ENCODE assay signal across 12 cellular contexts in the genomic region with DNA sequence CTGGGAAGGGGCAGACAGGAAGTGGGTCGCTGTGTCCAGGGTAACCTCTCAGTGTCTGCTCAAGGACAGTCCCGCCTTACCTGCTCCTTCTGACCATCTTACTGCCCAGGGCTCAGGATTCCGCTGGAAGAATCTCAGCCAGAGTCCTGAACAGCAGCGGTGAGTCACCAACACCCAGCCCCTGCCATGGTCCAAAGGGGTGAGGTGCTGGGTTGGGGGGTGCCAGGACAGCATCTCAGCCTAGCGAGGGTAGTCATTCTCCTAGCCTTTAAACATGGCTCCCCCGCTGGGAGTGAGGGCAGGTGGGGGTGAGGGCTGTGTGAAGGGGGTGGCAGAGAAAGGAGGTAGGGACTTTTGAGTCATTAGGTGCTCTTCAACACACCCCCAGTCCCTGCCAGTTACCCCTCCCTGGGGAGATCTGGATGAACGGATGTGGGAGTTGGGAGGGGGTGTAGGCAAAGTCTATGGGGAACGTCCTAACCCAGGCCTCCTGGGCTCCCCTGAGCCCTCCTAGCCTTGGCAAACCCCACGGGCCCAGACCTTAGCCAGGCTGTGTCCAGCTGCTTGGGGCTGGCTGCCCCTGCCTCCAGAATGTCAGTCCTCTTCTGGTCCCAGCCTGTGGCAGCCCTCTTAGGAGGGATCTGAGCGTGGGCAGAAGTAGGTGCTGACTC. TPM values are rescaled to one million over a fixed set of nuclear protein-coding genes. Genes with fewer than 3 reads are reported as not detected.
DNase-seq lines count a peak whose midpoint lies in the region; ATAC-seq, FAIRE-seq and TF ChIP-seq lines count a peak whose summit lies in the region.
"Had no signal": no experiment of that assay in that cellular context is flagged by ENCODE, and none has a peak within 500 bp of the region (broad histone marks: within the 10 kb centered on the region; RNA-seq: fewer than 3 reads in every experiment).

No MANE protein-coding gene starts in this region.

- no peaks in the 10 kb centered on the region for H3K9me3 Mint-ChIP-seq in CD8-positive, alpha-beta memory T cell
- H3K9me3 Mint-ChIP-seq in activated CD8-positive, alpha-beta memory T cell treated with anti-CD3 and anti-CD28 coated beads, Interleukin-2, amount 10 ng/mL, durations not matched to agents 7 days and 5 days (ENCODE audit: low read depth), result no peaks in the 10 kb centered on the region
- H3K9me3 Mint-ChIP-seq in activated CD4-positive, alpha-beta T cell treated with anti-CD3 and anti-CD28 coated beads, Interleukin-2, amount 10 ng/mL, durations not matched to agents 24 days and 14 days, result no peaks in the 10 kb centered on the region

- ATAC-seq in activated CD8-positive, alpha-beta memory T cell treated with anti-CD3 and anti-CD28 coated beads, Interleukin-2, amount 10 ng/mL, durations not matched to agents 7 days and 5 days, result no peak
- no peak for ATAC-seq in HG02759 (IDR thresholded peaks at IDR 0.05; ENCODE audit: unreplicated experiment)

- H3K36me3 Mint-ChIP-seq in CD8-positive, alpha-beta memory T cell, result peaks cover 0 to 34% (median 0%) of the 10 kb centered on the region in 3 donors
- no peaks in the 10 kb centered on the region for H3K36me3 Mint-ChIP-seq in activated CD8-positive, alpha-beta memory T cell treated with anti-CD3 and anti-CD28 coated beads, Interleukin-2, amount 10 ng/mL, durations not matched to agents 7 days and 5 days
- H3K36me3 Mint-ChIP-seq in activated CD4-positive, alpha-beta T cell treated with anti-CD3 and anti-CD28 coated beads, Interleukin-2, amount 10 ng/mL, durations not matched to agents 24 days and 14 days (ENCODE audit: low read depth), result peaks cover 6% of the 10 kb centered on the region

- H3K4me1 ChIP-seq in CD8-positive, alpha-beta memory T cell (ENCODE audit: insufficient read depth, low read length), result peaks cover 19% of the 10 kb centered on the region
- peaks cover 6 to 12% (median 8%) of the 10 kb centered on the region in 4 donors for H3K4me1 ChIP-seq in liver (ENCODE audit: control insufficient read depth in 4 of 4, insufficient read depth in 4 of 4, low read length in 3 of 4)
- H3K4me1 ChIP-seq in spleen, result peaks cover 22 to 85% (median 62%) of the 10 kb centered on the region in 6 donors

- peak overlapping the region; percentile 24 for H3K27ac ChIP-seq in CD8-positive, alpha-beta memory T cell (ENCODE audit: low read depth, low read length)
- H3K27ac ChIP-seq in liver (ENCODE audit: low read depth in 1 of 2, low read length in 2 of 2) (peak overlapping the region; percentile 44 to 66), spleen (peak overlapping the region; percentile 48 to 97 (median 91))

- DNase-seq in CD8-positive, alpha-beta memory T cell, result no peak
- DNase-seq in bronchial epithelial cell (ENCODE audit: low read depth), result no peak
- no peak for DNase-seq in spleen
- DNase-seq in activated CD8-positive, alpha-beta memory T cell treated with anti-CD3 and anti-CD28 coated beads, Interleukin-2, amount 10 ng/mL, durations not matched to agents 7 days and 5 days, result no peak
- DNase-seq in kidney tubule cell (ENCODE audit: low spot score), result no peak
- DNase-seq in activated CD4-positive, alpha-beta T cell treated with anti-CD3 and anti-CD28 coated beads, Interleukin-2, amount 10 ng/mL, durations not matched to agents 24 days and 14 days, result no peak
- DNase-seq: effector CD8-positive, alpha-beta T cell; NCI-H748 treated with DMSO at 0.1 percent for 48 hours; stimulated activated CD4-positive, alpha-beta T cell treated with anti-CD3 and anti-CD28 coated beads, Interleukin-15, amount 100 ng/mL, for 24 hours had no signal

- no peaks in the 10 kb centered on the region for H3K9me3 ChIP-seq in CD8-positive, alpha-beta memory T cell (ENCODE audit: low read length)
- H3K9me3 ChIP-seq in liver (ENCODE audit: control insufficient read depth in 4 of 4, low read length in 3 of 4) (no peaks in the 10 kb centered on the region), spleen (no peaks in the 10 kb centered on the region)

- FAIRE-seq in bronchial epithelial cell (lab: Jason Lieb, UNC), result peak; percentile 64
- FAIRE-seq: GM12892 had no signal

- H3K9ac ChIP-seq in liver (ENCODE audit: low read depth in 1 of 2, low read length in 2 of 2), result no peak overlapping the region

- TF ChIP-seq POLR2A in spleen (IDR thresholded peaks at IDR 0.05), result no peak

- peak overlapping the region in 5 of 8 donors; percentile 68 to 93 (median 92) for H3K27ac Mint-ChIP-seq in CD8-positive, alpha-beta memory T cell
- no peak overlapping the region for H3K27ac Mint-ChIP-seq in activated CD8-positive, alpha-beta memory T cell treated with anti-CD3 and anti-CD28 coated beads, Interleukin-2, amount 10 ng/mL, durations not matched to agents 7 days and 5 days
- no peak overlapping the region for H3K27ac Mint-ChIP-seq in activated CD4-positive, alpha-beta T cell treated with anti-CD3 and anti-CD28 coated beads, Interleukin-2, amount 10 ng/mL, durations not matched to agents 24 days and 14 days

- TF ChIP-seq CTCF in bronchial epithelial cell (IDR thresholded peaks at IDR 0.05; ENCODE audit: insufficient read depth, low read length, severe bottlenecking) (no peak), liver (IDR thresholded peaks at IDR 0.05; ENCODE audit: low read depth, low read length, missing input control) (no peak), spleen (IDR thresholded peaks at IDR 0.05 in 8 of 11, conservative IDR thresholded peaks at IDR 0.05 in 3 of 11) (no peak)

- H3K4me3 ChIP-seq in CD8-positive, alpha-beta memory T cell (ENCODE audit: low read length), result no peak overlapping the region
- H3K4me3 ChIP-seq in bronchial epithelial cell (ENCODE audit: low read depth, low read length) (no peak overlapping the region), liver (ENCODE audit: low read depth in 1 of 3, low read length in 3 of 3) (no peak overlapping the region), spleen (peak overlapping the region; percentile 4 to 93 (median 68))

- peaks cover 13 to 24% (median 15%) of the 10 kb centered on the region in 3 donors for H3K4me1 Mint-ChIP-seq in CD8-positive, alpha-beta memory T cell
- peaks cover 9% of the 10 kb centered on the region for H3K4me1 Mint-ChIP-seq in activated CD8-positive, alpha-beta memory T cell treated with anti-CD3 and anti-CD28 coated beads, Interleukin-2, amount 10 ng/mL, durations not matched to agents 7 days and 5 days
- peaks cover 13% of the 10 kb centered on the region for H3K4me1 Mint-ChIP-seq in activated CD4-positive, alpha-beta T cell treated with anti-CD3 and anti-CD28 coated beads, Interleukin-2, amount 10 ng/mL, durations not matched to agents 24 days and 14 days

- POLR2A ChIA-PET in CD8-positive, alpha-beta memory T cell (lab: Charles Lee), result interaction anchor here (1.1 to 2.5 kb wide), 2 partner anchors 14 to 42 kb away, joined by 3 to 10 read pairs; partner anchors contain the start of gene NR4A1

- H3K27me3 Mint-ChIP-seq in CD8-positive, alpha-beta memory T cell, result peaks cover 5 to 11% of the 10 kb centered on the region in 2 donors
- peaks cover 41% of the 10 kb centered on the region for H3K27me3 Mint-ChIP-seq in activated CD8-positive, alpha-beta memory T cell treated with anti-CD3 and anti-CD28 coated beads, Interleukin-2, amount 10 ng/mL, durations not matched to agents 7 days and 5 days
- peaks cover 25% of the 10 kb centered on the region for H3K27me3 Mint-ChIP-seq in activated CD4-positive, alpha-beta T cell treated with anti-CD3 and anti-CD28 coated beads, Interleukin-2, amount 10 ng/mL, durations not matched to agents 24 days and 14 days

- CTCF ChIA-PET in CD8-positive, alpha-beta memory T cell (lab: Charles Lee), result interaction anchor here (1.3 to 21.9 kb wide), 6 partner anchors 11 to 20 kb away, joined by 4 to 488 read pairs (median 8); no protein-coding TSS in a partner anchor
- CTCF ChIA-PET in activated CD8-positive, alpha-beta memory T cell treated with anti-CD3 and anti-CD28 coated beads, Interleukin-2, amount 10 ng/mL, durations not matched to agents 7 days and 5 days (lab: Charles Lee), result interaction anchor here (0.5 to 2.2 kb wide), 8 partner anchors 9 to 59 kb away, joined by 3 to 12 read pairs (median 8); no protein-coding TSS in a partner anchor

- peaks cover 6% of the 10 kb centered on the region for H3K36me3 ChIP-seq in CD8-positive, alpha-beta memory T cell (ENCODE audit: insufficient read depth, low read length)
- no peaks in the 10 kb centered on the region for H3K36me3 ChIP-seq in bronchial epithelial cell (ENCODE audit: control insufficient read depth, insufficient read depth, low read length)
- no peaks in the 10 kb centered on the region for H3K36me3 ChIP-seq in liver (ENCODE audit: control insufficient read depth in 4 of 4, insufficient read depth in 3 of 4, low read depth in 1 of 4, low read length in 3 of 4)
- peaks cover 0 to 47% (median 26%) of the 10 kb centered on the region in 6 donors for H3K36me3 ChIP-seq in spleen

- no peaks in the 10 kb centered on the region for H3K27me3 ChIP-seq in CD8-positive, alpha-beta memory T cell (ENCODE audit: insufficient read depth, low read length, poor library complexity, severe bottlenecking)
- peaks cover 28% of the 10 kb centered on the region for H3K27me3 ChIP-seq in bronchial epithelial cell (ENCODE audit: control insufficient read depth, insufficient read depth, low read length)
- peaks cover 0 to 3% (median 0%) of the 10 kb centered on the region in 4 donors for H3K27me3 ChIP-seq in liver (ENCODE audit: control insufficient read depth in 4 of 4, insufficient read depth in 4 of 4, low read length in 3 of 4)
- peaks cover 0 to 28% (median 5%) of the 10 kb centered on the region in 7 donors for H3K27me3 ChIP-seq in spleen (replicated peaks in 1 of 7)

- 86% methylated on average over 10 of the region's 10 CpGs for WGBS in liver
- 47 to 73% (median 63%) methylated on average over 10 of the region's 10 CpGs for WGBS in spleen, 5 donors

- TF ChIP-seq RAD21 in liver (IDR thresholded peaks at IDR 0.05), result no peak

- H3K4me3 Mint-ChIP-seq in CD8-positive, alpha-beta memory T cell, result peak overlapping the region in 2 of 7 donors; percentile 91 to 92
- H3K4me3 Mint-ChIP-seq in activated CD8-positive, alpha-beta memory T cell treated with anti-CD3 and anti-CD28 coated beads, Interleukin-2, amount 10 ng/mL, durations not matched to agents 7 days and 5 days, result no peak overlapping the region
- no peak overlapping the region for H3K4me3 Mint-ChIP-seq in activated CD4-positive, alpha-beta T cell treated with anti-CD3 and anti-CD28 coated beads, Interleukin-2, amount 10 ng/mL, durations not matched to agents 24 days and 14 days

- intact Hi-C loops in spleen (cut with DNase I; ENCODE audit: low total_unique reads), result no loop called here
- intact Hi-C loops in activated CD4-positive, alpha-beta T cell treated with anti-CD3 and anti-CD28 coated beads, Interleukin-2, amount 10 ng/mL, durations not matched to agents 24 days and 14 days (cut with micrococcal nuclease), result no loop called here

RNA-seq across cellular contexts. Expression of gene TAMALIN, which starts 2.5 kb away (rescaled TPM):
- total RNA-seq in CD8-positive, alpha-beta memory T cell, result 1 to 10 TPM; 7.3 to 8.4 TPM
- polyA plus RNA-seq in CD8-positive, alpha-beta memory T cell, result 1.4 TPM
- total RNA-seq in bronchial epithelial cell (under 0.01 TPM in 1 of 2 replicates, not detected in the other), liver (1 to 10 TPM; 1.9 to 9.9 TPM), spleen (100 to 1,000 TPM in 1 of 7 donors, 10 to 100 TPM in 6; 31.7 to 141 (median 69.5) TPM)
- polyA plus RNA-seq in liver (1 to 10 TPM; 1.1 to 3.1 TPM), spleen (10 to 100 TPM; 25.5 to 38.2 (median 35.2) TPM)
- total RNA-seq in activated CD8-positive, alpha-beta memory T cell treated with anti-CD3 and anti-CD28 coated beads, Interleukin-2, amount 10 ng/mL, durations not matched to agents 7 days and 5 days, result 1 to 10 TPM; 1.8 to 2.2 TPM
- total RNA-seq in activated CD4-positive, alpha-beta T cell treated with anti-CD3 and anti-CD28 coated beads, Interleukin-2, amount 10 ng/mL, durations not matched to agents 24 days and 14 days, result 10.4 and 12.4 TPM in 2 replicates

RNA-seq across cellular contexts. Expression of gene NR4A1, which starts 42.0 kb away (rescaled TPM):
- 10 to 100 TPM; 20.4 to 23.4 TPM for total RNA-seq in CD8-positive, alpha-beta memory T cell
- polyA plus RNA-seq in CD8-positive, alpha-beta memory T cell, result 0.84 TPM
- total RNA-seq in bronchial epithelial cell (0.38 and 0.79 TPM in 2 replicates), liver (1 to 10 TPM in 1 of 2 donors, under 1 TPM in 1; 0.79 to 3.8 TPM), spleen (100 to 1,000 TPM in 1 of 7 donors, 10 to 100 TPM in 6; 12.0 to 113 (median 58.4) TPM)
- polyA plus RNA-seq in liver (1 to 10 TPM; 3.0 to 5.8 TPM), spleen (10 to 100 TPM; 11.8 to 43.5 (median 13.7) TPM)
- 10 to 100 TPM in 1 of 2 experiments, 1 to 10 TPM in 1; 8.4 to 41.8 TPM for total RNA-seq in activated CD8-positive, alpha-beta memory T cell treated with anti-CD3 and anti-CD28 coated beads, Interleukin-2, amount 10 ng/mL, durations not matched to agents 7 days and 5 days
- total RNA-seq in activated CD4-positive, alpha-beta T cell treated with anti-CD3 and anti-CD28 coated beads, Interleukin-2, amount 10 ng/mL, durations not matched to agents 24 days and 14 days, result 55.0 and 57.7 TPM in 2 replicates

RNA-seq across cellular contexts. Expression of gene ACVR1B, which starts 57.7 kb away (rescaled TPM):
- 1 to 10 TPM; 7.8 to 8.7 TPM for total RNA-seq in CD8-positive, alpha-beta memory T cell
- 1.3 TPM for polyA plus RNA-seq in CD8-positive, alpha-beta memory T cell
- total RNA-seq in bronchial epithelial cell (12.1 and 15.6 TPM in 2 replicates), liver (10 to 100 TPM in 1 of 2 donors, 1 to 10 TPM in 1; 7.4 to 21.9 TPM), spleen (10 to 100 TPM; 15.7 to 27.6 (median 23.5) TPM)
- polyA plus RNA-seq in liver (10 to 100 TPM in 1 of 2 donors, 1 to 10 TPM in 1; 4.0 to 16.5 TPM), spleen (1 to 10 TPM; 2.8 to 7.4 (median 2.8) TPM)
- total RNA-seq in activated CD8-positive, alpha-beta memory T cell treated with anti-CD3 and anti-CD28 coated beads, Interleukin-2, amount 10 ng/mL, durations not matched to agents 7 days and 5 days, result 1 to 10 TPM; 3.5 to 4.3 TPM
- 7.1 and 8.1 TPM in 2 replicates for total RNA-seq in activated CD4-positive, alpha-beta T cell treated with anti-CD3 and anti-CD28 coated beads, Interleukin-2, amount 10 ng/mL, durations not matched to agents 24 days and 14 days

Comparison
In these comparisons a context has a peak if more than half of its experiments do, and no peak if none do; other contexts are left out.
1. H3K27ac ChIP-seq: peak in every context shown above with its lines; median percentile 91 in spleen; 55 in liver; 24 in CD8-positive, alpha-beta memory T cell.
2. H3K4me3 ChIP-seq: peak in spleen (8 of 8); none in CD8-positive, alpha-beta memory T cell (single experiment), bronchial epithelial cell (single experiment) and liver (0 of 3).
3. H3K27ac Mint-ChIP-seq: peak in CD8-positive, alpha-beta memory T cell (5 of 8); none in activated CD8-positive, alpha-beta memory T cell treated with anti-CD3 and anti-CD28 coated beads, Interleukin-2, amount 10 ng/mL, durations not matched to agents 7 days and 5 days (single experiment) and activated CD4-positive, alpha-beta T cell treated with anti-CD3 and anti-CD28 coated beads, Interleukin-2, amount 10 ng/mL, durations not matched to agents 24 days and 14 days (single experiment).